In the genomic region with DNA sequence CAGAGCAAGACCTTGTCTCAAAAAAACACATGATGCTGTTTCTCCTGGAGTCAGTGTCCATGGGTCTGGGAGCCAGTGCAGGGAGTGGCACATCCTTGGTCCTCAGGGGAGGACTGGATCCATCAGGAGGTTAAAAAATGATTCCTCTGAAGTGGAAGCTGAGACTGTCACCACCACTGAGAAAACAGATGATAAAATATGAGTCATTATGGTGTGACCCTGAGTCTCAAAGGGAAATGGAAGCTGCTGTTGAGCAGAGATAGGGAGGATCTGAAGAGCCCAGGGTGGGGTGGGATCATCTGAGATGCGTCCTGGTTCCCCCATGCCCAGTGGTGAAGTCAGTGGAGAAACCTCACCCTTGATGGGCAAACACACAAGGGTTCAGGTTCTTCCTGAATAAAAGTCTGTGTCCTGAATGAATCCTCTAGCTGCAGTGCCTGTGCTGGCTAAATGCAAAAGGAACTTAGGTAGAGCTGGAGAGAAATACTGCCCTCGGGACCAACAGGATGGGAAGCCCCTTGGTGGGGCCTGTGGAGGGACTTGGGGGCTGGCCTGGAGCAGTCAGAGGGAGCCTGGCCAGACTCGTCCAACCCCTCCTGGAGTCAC, we compare ENCODE assay signal across 1 cellular context.
TF ChIP-seq lines count a peak whose summit lies in the region.

No MANE protein-coding gene starts in this region.

TF ChIP-seq in K562, 482 proteins besides CTCF, POLR2A, EP300 and RAD21 (continued from another document and continues in another):
- TF ChIP-seq, protein P1, sequence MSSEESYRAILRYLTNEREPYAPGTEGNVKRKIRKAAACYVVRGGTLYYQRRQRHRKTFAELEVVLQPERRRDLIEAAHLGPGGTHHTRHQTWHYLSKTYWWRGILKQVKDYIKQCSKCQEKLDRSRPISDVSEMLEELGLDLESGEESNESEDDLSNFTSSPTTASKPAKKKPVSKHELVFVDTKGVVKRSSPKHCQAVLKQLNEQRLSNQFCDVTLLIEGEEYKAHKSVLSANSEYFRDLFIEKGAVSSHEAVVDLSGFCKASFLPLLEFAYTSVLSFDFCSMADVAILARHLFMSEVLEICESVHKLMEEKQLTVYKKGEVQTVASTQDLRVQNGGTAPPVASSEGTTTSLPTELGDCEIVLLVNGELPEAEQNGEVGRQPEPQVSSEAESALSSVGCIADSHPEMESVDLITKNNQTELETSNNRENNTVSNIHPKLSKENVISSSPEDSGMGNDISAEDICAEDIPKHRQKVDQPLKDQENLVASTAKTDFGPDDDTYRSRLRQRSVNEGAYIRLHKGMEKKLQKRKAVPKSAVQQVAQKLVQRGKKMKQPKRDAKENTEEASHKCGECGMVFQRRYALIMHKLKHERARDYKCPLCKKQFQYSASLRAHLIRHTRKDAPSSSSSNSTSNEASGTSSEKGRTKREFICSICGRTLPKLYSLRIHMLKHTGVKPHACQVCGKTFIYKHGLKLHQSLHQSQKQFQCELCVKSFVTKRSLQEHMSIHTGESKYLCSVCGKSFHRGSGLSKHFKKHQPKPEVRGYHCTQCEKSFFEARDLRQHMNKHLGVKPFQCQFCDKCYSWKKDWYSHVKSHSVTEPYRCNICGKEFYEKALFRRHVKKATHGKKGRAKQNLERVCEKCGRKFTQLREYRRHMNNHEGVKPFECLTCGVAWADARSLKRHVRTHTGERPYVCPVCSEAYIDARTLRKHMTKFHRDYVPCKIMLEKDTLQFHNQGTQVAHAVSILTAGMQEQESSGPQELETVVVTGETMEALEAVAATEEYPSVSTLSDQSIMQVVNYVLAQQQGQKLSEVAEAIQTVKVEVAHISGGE (CRISPR knock-in tag; IDR thresholded peaks at IDR 0.05): peak in 1 of 3 experiments; percentile 53; a peak in 2 of 6 replicates
- TF ChIP-seq TRIM24 (IDR thresholded peaks at IDR 0.05) (peak; percentile 85), ILK (tag; IDR thresholded peaks at IDR 0.05; ENCODE audit: borderline replicate concordance, low read depth) (no peak), NFIX (CRISPR knock-in tag; IDR thresholded peaks at IDR 0.05; ENCODE audit: low read depth) (no peak), ZNF224 (CRISPR knock-in tag; IDR thresholded peaks at IDR 0.05) (no peak), HSF4 (CRISPR knock-in tag; IDR thresholded peaks at IDR 0.05; ENCODE audit: borderline replicate concordance) (no peak), DPF2 (IDR thresholded peaks at IDR 0.05) (peak; percentile 100), PYGO2 (tag; IDR thresholded peaks at IDR 0.05) (0 out of 2 replicates have a peak, but pooled peaks have one; percentile 30), KLF10 (CRISPR knock-in tag; IDR thresholded peaks at IDR 0.05) (no peak), MAFK (IDR thresholded peaks at IDR 0.05; ENCODE audit: low read length) (peak; percentile 36; the same call in 1 of the 2 replicates), ZFP1 (CRISPR knock-in tag; IDR thresholded peaks at IDR 0.05) (no peak), TAF9B (IDR thresholded peaks at IDR 0.05; ENCODE audit: partially characterized antibody) (no peak), CBFB (CRISPR knock-in tag; IDR thresholded peaks at IDR 0.05) (no peak), NR4A1 (CRISPR knock-in tag; IDR thresholded peaks at IDR 0.05) (no peak), NR4A1 (tag; IDR thresholded peaks at IDR 0.05) (peak; percentile 69; the same call in 1 of the 2 replicates), SRSF3 (IDR thresholded peaks at IDR 0.05; ENCODE audit: insufficient read depth, low read length) (no peak), ZKSCAN3 (CRISPR knock-in tag; IDR thresholded peaks at IDR 0.05) (no peak), ZNF143 (CRISPR knock-in tag; IDR thresholded peaks at IDR 0.05) (no peak), ZBTB17 (CRISPR knock-in tag; IDR thresholded peaks at IDR 0.05) (0 out of 2 replicates have a peak, but pooled peaks have one; percentile 14), RNF2 (IDR thresholded peaks at IDR 0.05) (peak; percentile 36; the same call in 1 of the 2 replicates), RBM25 (IDR thresholded peaks at IDR 0.05; ENCODE audit: low read depth, low read length, severe bottlenecking) (no peak), KDM1A (IDR thresholded peaks at IDR 0.05) (peak; percentile 90 to 94), HCFC1 (IDR thresholded peaks at IDR 0.05; ENCODE audit: low read depth, low read length) (peak; percentile 7; the same call in 1 of the 2 replicates)
- TF ChIP-seq, protein P2, sequence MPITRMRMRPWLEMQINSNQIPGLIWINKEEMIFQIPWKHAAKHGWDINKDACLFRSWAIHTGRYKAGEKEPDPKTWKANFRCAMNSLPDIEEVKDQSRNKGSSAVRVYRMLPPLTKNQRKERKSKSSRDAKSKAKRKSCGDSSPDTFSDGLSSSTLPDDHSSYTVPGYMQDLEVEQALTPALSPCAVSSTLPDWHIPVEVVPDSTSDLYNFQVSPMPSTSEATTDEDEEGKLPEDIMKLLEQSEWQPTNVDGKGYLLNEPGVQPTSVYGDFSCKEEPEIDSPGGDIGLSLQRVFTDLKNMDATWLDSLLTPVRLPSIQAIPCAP (CRISPR knock-in tag; IDR thresholded peaks at IDR 0.05; ENCODE audit: borderline replicate concordance): no peak
- TF ChIP-seq, protein P3, sequence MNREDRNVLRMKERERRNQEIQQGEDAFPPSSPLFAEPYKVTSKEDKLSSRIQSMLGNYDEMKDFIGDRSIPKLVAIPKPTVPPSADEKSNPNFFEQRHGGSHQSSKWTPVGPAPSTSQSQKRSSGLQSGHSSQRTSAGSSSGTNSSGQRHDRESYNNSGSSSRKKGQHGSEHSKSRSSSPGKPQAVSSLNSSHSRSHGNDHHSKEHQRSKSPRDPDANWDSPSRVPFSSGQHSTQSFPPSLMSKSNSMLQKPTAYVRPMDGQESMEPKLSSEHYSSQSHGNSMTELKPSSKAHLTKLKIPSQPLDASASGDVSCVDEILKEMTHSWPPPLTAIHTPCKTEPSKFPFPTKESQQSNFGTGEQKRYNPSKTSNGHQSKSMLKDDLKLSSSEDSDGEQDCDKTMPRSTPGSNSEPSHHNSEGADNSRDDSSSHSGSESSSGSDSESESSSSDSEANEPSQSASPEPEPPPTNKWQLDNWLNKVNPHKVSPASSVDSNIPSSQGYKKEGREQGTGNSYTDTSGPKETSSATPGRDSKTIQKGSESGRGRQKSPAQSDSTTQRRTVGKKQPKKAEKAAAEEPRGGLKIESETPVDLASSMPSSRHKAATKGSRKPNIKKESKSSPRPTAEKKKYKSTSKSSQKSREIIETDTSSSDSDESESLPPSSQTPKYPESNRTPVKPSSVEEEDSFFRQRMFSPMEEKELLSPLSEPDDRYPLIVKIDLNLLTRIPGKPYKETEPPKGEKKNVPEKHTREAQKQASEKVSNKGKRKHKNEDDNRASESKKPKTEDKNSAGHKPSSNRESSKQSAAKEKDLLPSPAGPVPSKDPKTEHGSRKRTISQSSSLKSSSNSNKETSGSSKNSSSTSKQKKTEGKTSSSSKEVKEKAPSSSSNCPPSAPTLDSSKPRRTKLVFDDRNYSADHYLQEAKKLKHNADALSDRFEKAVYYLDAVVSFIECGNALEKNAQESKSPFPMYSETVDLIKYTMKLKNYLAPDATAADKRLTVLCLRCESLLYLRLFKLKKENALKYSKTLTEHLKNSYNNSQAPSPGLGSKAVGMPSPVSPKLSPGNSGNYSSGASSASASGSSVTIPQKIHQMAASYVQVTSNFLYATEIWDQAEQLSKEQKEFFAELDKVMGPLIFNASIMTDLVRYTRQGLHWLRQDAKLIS (CRISPR knock-in tag; IDR thresholded peaks at IDR 0.05): no peak
- TF ChIP-seq, protein P4, sequence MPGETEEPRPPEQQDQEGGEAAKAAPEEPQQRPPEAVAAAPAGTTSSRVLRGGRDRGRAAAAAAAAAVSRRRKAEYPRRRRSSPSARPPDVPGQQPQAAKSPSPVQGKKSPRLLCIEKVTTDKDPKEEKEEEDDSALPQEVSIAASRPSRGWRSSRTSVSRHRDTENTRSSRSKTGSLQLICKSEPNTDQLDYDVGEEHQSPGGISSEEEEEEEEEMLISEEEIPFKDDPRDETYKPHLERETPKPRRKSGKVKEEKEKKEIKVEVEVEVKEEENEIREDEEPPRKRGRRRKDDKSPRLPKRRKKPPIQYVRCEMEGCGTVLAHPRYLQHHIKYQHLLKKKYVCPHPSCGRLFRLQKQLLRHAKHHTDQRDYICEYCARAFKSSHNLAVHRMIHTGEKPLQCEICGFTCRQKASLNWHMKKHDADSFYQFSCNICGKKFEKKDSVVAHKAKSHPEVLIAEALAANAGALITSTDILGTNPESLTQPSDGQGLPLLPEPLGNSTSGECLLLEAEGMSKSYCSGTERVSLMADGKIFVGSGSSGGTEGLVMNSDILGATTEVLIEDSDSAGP (CRISPR knock-in tag; IDR thresholded peaks at IDR 0.05): no peak
- TF ChIP-seq, protein P5, sequence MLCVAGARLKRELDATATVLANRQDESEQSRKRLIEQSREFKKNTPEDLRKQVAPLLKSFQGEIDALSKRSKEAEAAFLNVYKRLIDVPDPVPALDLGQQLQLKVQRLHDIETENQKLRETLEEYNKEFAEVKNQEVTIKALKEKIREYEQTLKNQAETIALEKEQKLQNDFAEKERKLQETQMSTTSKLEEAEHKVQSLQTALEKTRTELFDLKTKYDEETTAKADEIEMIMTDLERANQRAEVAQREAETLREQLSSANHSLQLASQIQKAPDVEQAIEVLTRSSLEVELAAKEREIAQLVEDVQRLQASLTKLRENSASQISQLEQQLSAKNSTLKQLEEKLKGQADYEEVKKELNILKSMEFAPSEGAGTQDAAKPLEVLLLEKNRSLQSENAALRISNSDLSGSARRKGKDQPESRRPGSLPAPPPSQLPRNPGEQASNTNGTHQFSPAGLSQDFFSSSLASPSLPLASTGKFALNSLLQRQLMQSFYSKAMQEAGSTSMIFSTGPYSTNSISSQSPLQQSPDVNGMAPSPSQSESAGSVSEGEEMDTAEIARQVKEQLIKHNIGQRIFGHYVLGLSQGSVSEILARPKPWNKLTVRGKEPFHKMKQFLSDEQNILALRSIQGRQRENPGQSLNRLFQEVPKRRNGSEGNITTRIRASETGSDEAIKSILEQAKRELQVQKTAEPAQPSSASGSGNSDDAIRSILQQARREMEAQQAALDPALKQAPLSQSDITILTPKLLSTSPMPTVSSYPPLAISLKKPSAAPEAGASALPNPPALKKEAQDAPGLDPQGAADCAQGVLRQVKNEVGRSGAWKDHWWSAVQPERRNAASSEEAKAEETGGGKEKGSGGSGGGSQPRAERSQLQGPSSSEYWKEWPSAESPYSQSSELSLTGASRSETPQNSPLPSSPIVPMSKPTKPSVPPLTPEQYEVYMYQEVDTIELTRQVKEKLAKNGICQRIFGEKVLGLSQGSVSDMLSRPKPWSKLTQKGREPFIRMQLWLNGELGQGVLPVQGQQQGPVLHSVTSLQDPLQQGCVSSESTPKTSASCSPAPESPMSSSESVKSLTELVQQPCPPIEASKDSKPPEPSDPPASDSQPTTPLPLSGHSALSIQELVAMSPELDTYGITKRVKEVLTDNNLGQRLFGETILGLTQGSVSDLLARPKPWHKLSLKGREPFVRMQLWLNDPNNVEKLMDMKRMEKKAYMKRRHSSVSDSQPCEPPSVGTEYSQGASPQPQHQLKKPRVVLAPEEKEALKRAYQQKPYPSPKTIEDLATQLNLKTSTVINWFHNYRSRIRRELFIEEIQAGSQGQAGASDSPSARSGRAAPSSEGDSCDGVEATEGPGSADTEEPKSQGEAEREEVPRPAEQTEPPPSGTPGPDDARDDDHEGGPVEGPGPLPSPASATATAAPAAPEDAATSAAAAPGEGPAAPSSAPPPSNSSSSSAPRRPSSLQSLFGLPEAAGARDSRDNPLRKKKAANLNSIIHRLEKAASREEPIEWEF (CRISPR knock-in tag; IDR thresholded peaks at IDR 0.05): no peak; the same call in 1 of the 2 replicates
- TF ChIP-seq, protein P6, sequence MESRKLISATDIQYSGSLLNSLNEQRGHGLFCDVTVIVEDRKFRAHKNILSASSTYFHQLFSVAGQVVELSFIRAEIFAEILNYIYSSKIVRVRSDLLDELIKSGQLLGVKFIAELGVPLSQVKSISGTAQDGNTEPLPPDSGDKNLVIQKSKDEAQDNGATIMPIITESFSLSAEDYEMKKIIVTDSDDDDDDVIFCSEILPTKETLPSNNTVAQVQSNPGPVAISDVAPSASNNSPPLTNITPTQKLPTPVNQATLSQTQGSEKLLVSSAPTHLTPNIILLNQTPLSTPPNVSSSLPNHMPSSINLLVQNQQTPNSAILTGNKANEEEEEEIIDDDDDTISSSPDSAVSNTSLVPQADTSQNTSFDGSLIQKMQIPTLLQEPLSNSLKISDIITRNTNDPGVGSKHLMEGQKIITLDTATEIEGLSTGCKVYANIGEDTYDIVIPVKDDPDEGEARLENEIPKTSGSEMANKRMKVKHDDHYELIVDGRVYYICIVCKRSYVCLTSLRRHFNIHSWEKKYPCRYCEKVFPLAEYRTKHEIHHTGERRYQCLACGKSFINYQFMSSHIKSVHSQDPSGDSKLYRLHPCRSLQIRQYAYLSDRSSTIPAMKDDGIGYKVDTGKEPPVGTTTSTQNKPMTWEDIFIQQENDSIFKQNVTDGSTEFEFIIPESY (CRISPR knock-in tag; IDR thresholded peaks at IDR 0.05): 0 out of 2 replicates have a peak, but pooled peaks have one; percentile 14
- TF ChIP-seq, protein P7, sequence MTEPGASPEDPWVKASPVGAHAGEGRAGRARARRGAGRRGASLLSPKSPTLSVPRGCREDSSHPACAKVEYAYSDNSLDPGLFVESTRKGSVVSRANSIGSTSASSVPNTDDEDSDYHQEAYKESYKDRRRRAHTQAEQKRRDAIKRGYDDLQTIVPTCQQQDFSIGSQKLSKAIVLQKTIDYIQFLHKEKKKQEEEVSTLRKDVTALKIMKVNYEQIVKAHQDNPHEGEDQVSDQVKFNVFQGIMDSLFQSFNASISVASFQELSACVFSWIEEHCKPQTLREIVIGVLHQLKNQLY (CRISPR knock-in tag; conservative IDR thresholded peaks at IDR 0.05): no peak
- TF ChIP-seq, protein P8, sequence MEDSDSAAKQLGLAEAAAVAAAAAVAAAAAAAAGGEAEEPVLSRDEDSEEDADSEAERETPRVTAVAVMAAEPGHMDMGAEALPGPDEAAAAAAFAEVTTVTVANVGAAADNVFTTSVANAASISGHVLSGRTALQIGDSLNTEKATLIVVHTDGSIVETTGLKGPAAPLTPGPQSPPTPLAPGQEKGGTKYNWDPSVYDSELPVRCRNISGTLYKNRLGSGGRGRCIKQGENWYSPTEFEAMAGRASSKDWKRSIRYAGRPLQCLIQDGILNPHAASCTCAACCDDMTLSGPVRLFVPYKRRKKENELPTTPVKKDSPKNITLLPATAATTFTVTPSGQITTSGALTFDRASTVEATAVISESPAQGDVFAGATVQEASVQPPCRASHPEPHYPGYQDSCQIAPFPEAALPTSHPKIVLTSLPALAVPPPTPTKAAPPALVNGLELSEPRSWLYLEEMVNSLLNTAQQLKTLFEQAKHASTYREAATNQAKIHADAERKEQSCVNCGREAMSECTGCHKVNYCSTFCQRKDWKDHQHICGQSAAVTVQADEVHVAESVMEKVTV (CRISPR knock-in tag; IDR thresholded peaks at IDR 0.05): no peak
